1 cellular context compared by ENCODE assay signal in the genomic region with DNA sequence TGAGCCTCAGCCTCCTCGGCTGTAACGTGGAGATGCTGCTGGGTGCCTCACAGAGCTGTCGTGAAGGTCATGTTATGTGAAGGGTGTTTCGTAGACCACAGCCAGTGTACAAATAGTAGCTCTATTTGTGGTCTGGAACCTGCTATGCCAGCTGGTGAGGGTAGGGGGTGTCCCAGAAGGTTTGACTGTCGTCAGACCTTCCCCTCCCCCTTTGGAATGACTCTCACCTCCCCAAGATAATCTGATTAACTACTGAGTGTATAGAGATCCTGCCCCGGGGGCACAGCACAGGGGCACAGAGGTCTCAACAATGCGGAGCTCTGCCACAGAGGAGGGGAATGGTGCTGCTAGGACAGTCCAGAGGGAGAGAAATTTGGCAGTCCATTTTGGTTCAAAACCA.
TF ChIP-seq lines count a peak whose summit lies in the region.

No MANE protein-coding gene starts in this region.

TF ChIP-seq in WTC11, 78 proteins besides CTCF, POLR2A, EP300 and RAD21 (continued from another document):
- TF ChIP-seq, protein P1, sequence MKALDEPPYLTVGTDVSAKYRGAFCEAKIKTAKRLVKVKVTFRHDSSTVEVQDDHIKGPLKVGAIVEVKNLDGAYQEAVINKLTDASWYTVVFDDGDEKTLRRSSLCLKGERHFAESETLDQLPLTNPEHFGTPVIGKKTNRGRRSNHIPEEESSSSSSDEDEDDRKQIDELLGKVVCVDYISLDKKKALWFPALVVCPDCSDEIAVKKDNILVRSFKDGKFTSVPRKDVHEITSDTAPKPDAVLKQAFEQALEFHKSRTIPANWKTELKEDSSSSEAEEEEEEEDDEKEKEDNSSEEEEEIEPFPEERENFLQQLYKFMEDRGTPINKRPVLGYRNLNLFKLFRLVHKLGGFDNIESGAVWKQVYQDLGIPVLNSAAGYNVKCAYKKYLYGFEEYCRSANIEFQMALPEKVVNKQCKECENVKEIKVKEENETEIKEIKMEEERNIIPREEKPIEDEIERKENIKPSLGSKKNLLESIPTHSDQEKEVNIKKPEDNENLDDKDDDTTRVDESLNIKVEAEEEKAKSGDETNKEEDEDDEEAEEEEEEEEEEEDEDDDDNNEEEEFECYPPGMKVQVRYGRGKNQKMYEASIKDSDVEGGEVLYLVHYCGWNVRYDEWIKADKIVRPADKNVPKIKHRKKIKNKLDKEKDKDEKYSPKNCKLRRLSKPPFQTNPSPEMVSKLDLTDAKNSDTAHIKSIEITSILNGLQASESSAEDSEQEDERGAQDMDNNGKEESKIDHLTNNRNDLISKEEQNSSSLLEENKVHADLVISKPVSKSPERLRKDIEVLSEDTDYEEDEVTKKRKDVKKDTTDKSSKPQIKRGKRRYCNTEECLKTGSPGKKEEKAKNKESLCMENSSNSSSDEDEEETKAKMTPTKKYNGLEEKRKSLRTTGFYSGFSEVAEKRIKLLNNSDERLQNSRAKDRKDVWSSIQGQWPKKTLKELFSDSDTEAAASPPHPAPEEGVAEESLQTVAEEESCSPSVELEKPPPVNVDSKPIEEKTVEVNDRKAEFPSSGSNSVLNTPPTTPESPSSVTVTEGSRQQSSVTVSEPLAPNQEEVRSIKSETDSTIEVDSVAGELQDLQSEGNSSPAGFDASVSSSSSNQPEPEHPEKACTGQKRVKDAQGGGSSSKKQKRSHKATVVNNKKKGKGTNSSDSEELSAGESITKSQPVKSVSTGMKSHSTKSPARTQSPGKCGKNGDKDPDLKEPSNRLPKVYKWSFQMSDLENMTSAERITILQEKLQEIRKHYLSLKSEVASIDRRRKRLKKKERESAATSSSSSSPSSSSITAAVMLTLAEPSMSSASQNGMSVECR (CRISPR knock-in tag; IDR thresholded peaks at IDR 0.05; ENCODE audit: borderline replicate concordance) = no peak
- TF ChIP-seq SMAD3 (CRISPR knock-in tag; IDR thresholded peaks at IDR 0.05; ENCODE audit: borderline replicate concordance) (no peak), EMX1 (CRISPR knock-in tag; IDR thresholded peaks at IDR 0.05) (no peak), ZNF138 (CRISPR knock-in tag; conservative IDR thresholded peaks at IDR 0.05) (no peak), NFE2L1 (CRISPR knock-in tag; IDR thresholded peaks at IDR 0.05) (no peak), ELF4 (CRISPR knock-in tag; IDR thresholded peaks at IDR 0.05; ENCODE audit: low read depth) (no peak)
- TF ChIP-seq, protein P2, sequence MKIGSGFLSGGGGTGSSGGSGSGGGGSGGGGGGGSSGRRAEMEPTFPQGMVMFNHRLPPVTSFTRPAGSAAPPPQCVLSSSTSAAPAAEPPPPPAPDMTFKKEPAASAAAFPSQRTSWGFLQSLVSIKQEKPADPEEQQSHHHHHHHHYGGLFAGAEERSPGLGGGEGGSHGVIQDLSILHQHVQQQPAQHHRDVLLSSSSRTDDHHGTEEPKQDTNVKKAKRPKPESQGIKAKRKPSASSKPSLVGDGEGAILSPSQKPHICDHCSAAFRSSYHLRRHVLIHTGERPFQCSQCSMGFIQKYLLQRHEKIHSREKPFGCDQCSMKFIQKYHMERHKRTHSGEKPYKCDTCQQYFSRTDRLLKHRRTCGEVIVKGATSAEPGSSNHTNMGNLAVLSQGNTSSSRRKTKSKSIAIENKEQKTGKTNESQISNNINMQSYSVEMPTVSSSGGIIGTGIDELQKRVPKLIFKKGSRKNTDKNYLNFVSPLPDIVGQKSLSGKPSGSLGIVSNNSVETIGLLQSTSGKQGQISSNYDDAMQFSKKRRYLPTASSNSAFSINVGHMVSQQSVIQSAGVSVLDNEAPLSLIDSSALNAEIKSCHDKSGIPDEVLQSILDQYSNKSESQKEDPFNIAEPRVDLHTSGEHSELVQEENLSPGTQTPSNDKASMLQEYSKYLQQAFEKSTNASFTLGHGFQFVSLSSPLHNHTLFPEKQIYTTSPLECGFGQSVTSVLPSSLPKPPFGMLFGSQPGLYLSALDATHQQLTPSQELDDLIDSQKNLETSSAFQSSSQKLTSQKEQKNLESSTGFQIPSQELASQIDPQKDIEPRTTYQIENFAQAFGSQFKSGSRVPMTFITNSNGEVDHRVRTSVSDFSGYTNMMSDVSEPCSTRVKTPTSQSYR (CRISPR knock-in tag; IDR thresholded peaks at IDR 0.05) = no peak
- TF ChIP-seq, protein P3, sequence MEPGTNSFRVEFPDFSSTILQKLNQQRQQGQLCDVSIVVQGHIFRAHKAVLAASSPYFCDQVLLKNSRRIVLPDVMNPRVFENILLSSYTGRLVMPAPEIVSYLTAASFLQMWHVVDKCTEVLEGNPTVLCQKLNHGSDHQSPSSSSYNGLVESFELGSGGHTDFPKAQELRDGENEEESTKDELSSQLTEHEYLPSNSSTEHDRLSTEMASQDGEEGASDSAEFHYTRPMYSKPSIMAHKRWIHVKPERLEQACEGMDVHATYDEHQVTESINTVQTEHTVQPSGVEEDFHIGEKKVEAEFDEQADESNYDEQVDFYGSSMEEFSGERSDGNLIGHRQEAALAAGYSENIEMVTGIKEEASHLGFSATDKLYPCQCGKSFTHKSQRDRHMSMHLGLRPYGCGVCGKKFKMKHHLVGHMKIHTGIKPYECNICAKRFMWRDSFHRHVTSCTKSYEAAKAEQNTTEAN (CRISPR knock-in tag; IDR thresholded peaks at IDR 0.05) = no peak
- TF ChIP-seq, protein P4, sequence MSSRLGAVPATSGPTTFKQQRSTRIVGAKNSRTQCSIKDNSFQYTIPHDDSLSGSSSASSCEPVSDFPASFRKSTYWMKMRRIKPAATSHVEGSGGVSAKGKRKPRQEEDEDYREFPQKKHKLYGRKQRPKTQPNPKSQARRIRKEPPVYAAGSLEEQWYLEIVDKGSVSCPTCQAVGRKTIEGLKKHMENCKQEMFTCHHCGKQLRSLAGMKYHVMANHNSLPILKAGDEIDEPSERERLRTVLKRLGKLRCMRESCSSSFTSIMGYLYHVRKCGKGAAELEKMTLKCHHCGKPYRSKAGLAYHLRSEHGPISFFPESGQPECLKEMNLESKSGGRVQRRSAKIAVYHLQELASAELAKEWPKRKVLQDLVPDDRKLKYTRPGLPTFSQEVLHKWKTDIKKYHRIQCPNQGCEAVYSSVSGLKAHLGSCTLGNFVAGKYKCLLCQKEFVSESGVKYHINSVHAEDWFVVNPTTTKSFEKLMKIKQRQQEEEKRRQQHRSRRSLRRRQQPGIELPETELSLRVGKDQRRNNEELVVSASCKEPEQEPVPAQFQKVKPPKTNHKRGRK (CRISPR knock-in tag; IDR thresholded peaks at IDR 0.05; ENCODE audit: borderline replicate concordance) = no peak
- TF ChIP-seq, protein P5, sequence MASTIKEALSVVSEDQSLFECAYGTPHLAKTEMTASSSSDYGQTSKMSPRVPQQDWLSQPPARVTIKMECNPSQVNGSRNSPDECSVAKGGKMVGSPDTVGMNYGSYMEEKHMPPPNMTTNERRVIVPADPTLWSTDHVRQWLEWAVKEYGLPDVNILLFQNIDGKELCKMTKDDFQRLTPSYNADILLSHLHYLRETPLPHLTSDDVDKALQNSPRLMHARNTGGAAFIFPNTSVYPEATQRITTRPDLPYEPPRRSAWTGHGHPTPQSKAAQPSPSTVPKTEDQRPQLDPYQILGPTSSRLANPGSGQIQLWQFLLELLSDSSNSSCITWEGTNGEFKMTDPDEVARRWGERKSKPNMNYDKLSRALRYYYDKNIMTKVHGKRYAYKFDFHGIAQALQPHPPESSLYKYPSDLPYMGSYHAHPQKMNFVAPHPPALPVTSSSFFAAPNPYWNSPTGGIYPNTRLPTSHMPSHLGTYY (CRISPR knock-in tag; IDR thresholded peaks at IDR 0.05) = no peak
- TF ChIP-seq, protein P6, sequence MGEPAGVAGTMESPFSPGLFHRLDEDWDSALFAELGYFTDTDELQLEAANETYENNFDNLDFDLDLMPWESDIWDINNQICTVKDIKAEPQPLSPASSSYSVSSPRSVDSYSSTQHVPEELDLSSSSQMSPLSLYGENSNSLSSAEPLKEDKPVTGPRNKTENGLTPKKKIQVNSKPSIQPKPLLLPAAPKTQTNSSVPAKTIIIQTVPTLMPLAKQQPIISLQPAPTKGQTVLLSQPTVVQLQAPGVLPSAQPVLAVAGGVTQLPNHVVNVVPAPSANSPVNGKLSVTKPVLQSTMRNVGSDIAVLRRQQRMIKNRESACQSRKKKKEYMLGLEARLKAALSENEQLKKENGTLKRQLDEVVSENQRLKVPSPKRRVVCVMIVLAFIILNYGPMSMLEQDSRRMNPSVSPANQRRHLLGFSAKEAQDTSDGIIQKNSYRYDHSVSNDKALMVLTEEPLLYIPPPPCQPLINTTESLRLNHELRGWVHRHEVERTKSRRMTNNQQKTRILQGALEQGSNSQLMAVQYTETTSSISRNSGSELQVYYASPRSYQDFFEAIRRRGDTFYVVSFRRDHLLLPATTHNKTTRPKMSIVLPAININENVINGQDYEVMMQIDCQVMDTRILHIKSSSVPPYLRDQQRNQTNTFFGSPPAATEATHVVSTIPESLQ (CRISPR knock-in tag; IDR thresholded peaks at IDR 0.05) = no peak
